In genomic region chr3:179604336-179605078, GRCh38 we compare ENCODE assay signal across 8 cellular contexts. TPM values are rescaled to one million over a fixed set of nuclear protein-coding genes. Genes with fewer than 3 reads are reported as not detected.
A peak's percentile ranks its signal among the peaks of the same experiment; 100 is the strongest.
DNase-seq lines count a peak whose midpoint lies in the region; ATAC-seq and TF ChIP-seq lines count a peak whose summit lies in the region.

MRPL47 (minus strand) TSS chr3:179604638; CDS start chr3:179604624, 14 bp downstream.
NDUFB5 (plus strand) TSS chr3:179604794; CDS start chr3:179604816, 22 bp downstream.

- H3K36me3 Mint-ChIP-seq in T-helper 1 cell treated with Interleukin-12 subunit alpha and Interleukin-12 subunit beta and Interleukin-4 antibody, amounts not matched to agents 30 μg/mL and 1 μg/mL, for 36 hours (ENCODE audit: low read depth): peaks cover 20% of the 10 kb centered on the region

- H3K4me1 ChIP-seq in upper lobe of right lung: peaks cover 16% of the 10 kb centered on the region

- H3K27me3 ChIP-seq in upper lobe of right lung: no peaks in the 10 kb centered on the region

- peak; percentile 89 for DNase-seq in GM13977 (ENCODE audit: low spot score)
- DNase-seq in NCI-H1694 (lab: John Stamatoyannopoulos, UW): peak; percentile 98
- peak; percentile 96 for DNase-seq in amniotic stem cell (lab: John Stamatoyannopoulos, UW)
- DNase-seq in left cardiac atrium: peak; percentile 95
- peak; percentile 98 for DNase-seq in posterior vena cava (ENCODE audit: low spot score)
- DNase-seq in upper lobe of right lung: peak; percentile 96

- peak; percentile 94 for ATAC-seq in HG02884 (IDR thresholded peaks at IDR 0.05; ENCODE audit: unreplicated experiment)
- peak; percentile 100 for ATAC-seq in left cardiac atrium
- ATAC-seq in upper lobe of right lung: peak; percentile 100

- H3K36me3 ChIP-seq in upper lobe of right lung: peaks cover 40% of the 10 kb centered on the region

- in situ Hi-C loops in GM13977 (cut with MboI; ENCODE audit: low pct_unique_long_range_greater_than_20kb, low sequenced_read_pairs, unreplicated experiment): no loop called here

- H3K27me3 Mint-ChIP-seq in T-helper 1 cell treated with Interleukin-12 subunit alpha and Interleukin-12 subunit beta and Interleukin-4 antibody, amounts not matched to agents 30 μg/mL and 1 μg/mL, for 36 hours (ENCODE audit: low read depth): no peaks in the 10 kb centered on the region

- no peaks in the 10 kb centered on the region for H3K9me3 ChIP-seq in upper lobe of right lung

- peak within 1 kb of the TSS; percentile 96 for H3K27ac ChIP-seq in upper lobe of right lung

- H3K4me3 ChIP-seq in upper lobe of right lung: peak within 1 kb of the TSS; percentile 84

- TF ChIP-seq CTCF in GM13977 (IDR thresholded peaks at IDR 0.05; ENCODE audit: extremely low read depth, insufficient read depth, missing control alignments): no peak
- no peak for TF ChIP-seq CTCF in upper lobe of right lung (IDR thresholded peaks at IDR 0.05)

- H3K4me1 Mint-ChIP-seq in T-helper 1 cell treated with Interleukin-12 subunit alpha and Interleukin-12 subunit beta and Interleukin-4 antibody, amounts not matched to agents 30 μg/mL and 1 μg/mL, for 36 hours (ENCODE audit: low read depth): peaks cover 31% of the 10 kb centered on the region

- peak within 1 kb of the TSS; percentile 99 for H3K4me3 Mint-ChIP-seq in T-helper 1 cell treated with Interleukin-12 subunit alpha and Interleukin-12 subunit beta and Interleukin-4 antibody, amounts not matched to agents 30 μg/mL and 1 μg/mL, for 36 hours

- H3K9me3 Mint-ChIP-seq in T-helper 1 cell treated with Interleukin-12 subunit alpha and Interleukin-12 subunit beta and Interleukin-4 antibody, amounts not matched to agents 30 μg/mL and 1 μg/mL, for 36 hours: no peaks in the 10 kb centered on the region

- peak within 1 kb of the TSS; percentile 99 for H3K27ac Mint-ChIP-seq in T-helper 1 cell treated with Interleukin-12 subunit alpha and Interleukin-12 subunit beta and Interleukin-4 antibody, amounts not matched to agents 30 μg/mL and 1 μg/mL, for 36 hours

- intact Hi-C loops in left cardiac atrium (cut with DNase I) (no loop called here), posterior vena cava (cut with DNase I) (no loop called here), upper lobe of right lung (cut with DNase I) (no loop called here)

RNA-seq across cellular contexts. Expression of gene MRPL47, which starts in this region (rescaled TPM):
- 10 to 100 TPM; 34.4 to 50.5 TPM for total RNA-seq in left cardiac atrium
- total RNA-seq in posterior vena cava: 10 to 100 TPM; 29.0 to 33.7 TPM
- 24.5 TPM for total RNA-seq in upper lobe of right lung

RNA-seq across cellular contexts. Expression of gene NDUFB5, which starts in this region (rescaled TPM):
- 100 to 1,000 TPM; 244 to 250 TPM for total RNA-seq in left cardiac atrium
- 10 to 100 TPM; 54.6 to 82.9 TPM for total RNA-seq in posterior vena cava
- total RNA-seq in upper lobe of right lung: 92.0 TPM

Comparison
In these comparisons a context has a peak if more than half of its experiments do, and no peak if none do; other contexts are left out.
1. Peak in every context shown above with its lines: DNase-seq, ATAC-seq, H3K4me3 ChIP-seq and H3K27ac ChIP-seq.